Comparison of ENCODE assay signal across 1 cellular context in the genomic region with DNA sequence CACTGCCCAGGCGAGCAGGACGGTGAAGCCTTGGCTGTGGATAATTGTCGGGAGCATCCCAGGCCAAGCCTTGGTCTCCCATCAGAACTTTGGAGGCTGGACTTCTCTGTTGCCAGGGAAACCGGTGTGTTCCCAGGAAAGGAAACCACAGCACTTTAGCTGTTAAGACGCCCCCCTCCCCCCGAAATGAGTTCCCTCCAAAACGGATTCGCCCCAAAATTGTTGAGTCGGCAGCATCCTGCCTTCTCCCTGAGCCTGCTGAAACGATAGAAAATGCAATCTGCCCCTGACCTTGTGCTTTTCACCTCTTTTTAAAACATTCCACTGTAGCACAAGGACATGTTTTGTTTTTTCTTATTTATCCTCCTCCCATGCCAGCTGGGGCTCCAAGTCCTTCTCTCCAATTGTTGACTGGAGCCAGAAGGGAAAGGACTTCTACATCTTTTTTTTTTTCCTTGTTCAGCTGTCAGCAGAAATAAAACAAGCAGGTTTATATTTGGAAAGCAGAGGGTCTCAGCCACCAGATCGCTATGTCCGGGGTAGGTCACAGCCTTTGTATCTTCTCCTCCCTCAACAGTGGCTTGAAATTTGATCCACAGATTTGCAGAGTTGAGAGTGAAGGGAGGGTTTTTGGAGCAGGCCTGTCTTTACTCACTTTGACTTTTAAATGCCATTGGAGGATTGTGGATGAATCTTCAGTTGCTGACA.
TF ChIP-seq lines count a peak whose summit lies in the region.

No MANE protein-coding gene starts in this region.

TF ChIP-seq in HepG2, 621 proteins besides CTCF, POLR2A, EP300 and RAD21 (continued from another document and continues in another):
- TF ChIP-seq ZNF577 (CRISPR knock-in tag; IDR thresholded peaks at IDR 0.05; ENCODE audit: borderline replicate concordance, low read depth), result no peak
- TF ChIP-seq MAZ (IDR thresholded peaks at IDR 0.05; ENCODE audit: borderline replicate concordance, low read depth, low read length), result no peak
- TF ChIP-seq MAZ (CRISPR knock-in tag; IDR thresholded peaks at IDR 0.05; ENCODE audit: low read depth), result no peak
- peak; percentile 20; the same call in 1 of the 2 replicates for TF ChIP-seq ZBTB7B (CRISPR knock-in tag; IDR thresholded peaks at IDR 0.05)
- TF ChIP-seq, protein P1, sequence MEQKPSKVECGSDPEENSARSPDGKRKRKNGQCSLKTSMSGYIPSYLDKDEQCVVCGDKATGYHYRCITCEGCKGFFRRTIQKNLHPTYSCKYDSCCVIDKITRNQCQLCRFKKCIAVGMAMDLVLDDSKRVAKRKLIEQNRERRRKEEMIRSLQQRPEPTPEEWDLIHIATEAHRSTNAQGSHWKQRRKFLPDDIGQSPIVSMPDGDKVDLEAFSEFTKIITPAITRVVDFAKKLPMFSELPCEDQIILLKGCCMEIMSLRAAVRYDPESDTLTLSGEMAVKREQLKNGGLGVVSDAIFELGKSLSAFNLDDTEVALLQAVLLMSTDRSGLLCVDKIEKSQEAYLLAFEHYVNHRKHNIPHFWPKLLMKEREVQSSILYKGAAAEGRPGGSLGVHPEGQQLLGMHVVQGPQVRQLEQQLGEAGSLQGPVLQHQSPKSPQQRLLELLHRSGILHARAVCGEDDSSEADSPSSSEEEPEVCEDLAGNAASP (CRISPR knock-in tag; IDR thresholded peaks at IDR 0.05; ENCODE audit: borderline replicate concordance), result peak; percentile 47; the same call in 1 of the 2 replicates
- TF ChIP-seq SIN3A (IDR thresholded peaks at IDR 0.05; ENCODE audit: borderline replicate concordance, low read depth, low read length), result peak; percentile 36; the same call in 1 of the 2 replicates
- no peak for TF ChIP-seq CREB1 (IDR thresholded peaks at IDR 0.05)
- no peak for TF ChIP-seq CREB1 (CRISPR knock-in tag; IDR thresholded peaks at IDR 0.05)
- no peak for TF ChIP-seq TGIF2 (CRISPR knock-in tag; IDR thresholded peaks at IDR 0.05)
- TF ChIP-seq ZNF672 (CRISPR knock-in tag; IDR thresholded peaks at IDR 0.05), result no peak
- no peak for TF ChIP-seq CENPT (CRISPR knock-in tag; IDR thresholded peaks at IDR 0.05; ENCODE audit: low read depth)
- TF ChIP-seq SP2 (CRISPR knock-in tag; IDR thresholded peaks at IDR 0.05), result no peak
- 0 out of 2 replicates have a peak, but pooled peaks have one; percentile 49 for TF ChIP-seq NCOA1 (CRISPR knock-in tag; IDR thresholded peaks at IDR 0.05)
- TF ChIP-seq KDM2A (CRISPR knock-in tag; IDR thresholded peaks at IDR 0.05; ENCODE audit: borderline replicate concordance, low read depth), result no peak
- TF ChIP-seq NCOR1 (IDR thresholded peaks at IDR 0.05; ENCODE audit: borderline replicate concordance, low read length), result peak; percentile 38; the same call in 1 of the 2 replicates
- no peak for TF ChIP-seq MEF2D (CRISPR knock-in tag; IDR thresholded peaks at IDR 0.05)
- TF ChIP-seq STAT5B (CRISPR knock-in tag; IDR thresholded peaks at IDR 0.05), result no peak
- no peak for TF ChIP-seq XBP1 (CRISPR knock-in tag; IDR thresholded peaks at IDR 0.05)
- TF ChIP-seq, protein P2, sequence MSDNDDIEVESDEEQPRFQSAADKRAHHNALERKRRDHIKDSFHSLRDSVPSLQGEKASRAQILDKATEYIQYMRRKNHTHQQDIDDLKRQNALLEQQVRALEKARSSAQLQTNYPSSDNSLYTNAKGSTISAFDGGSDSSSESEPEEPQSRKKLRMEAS (IDR thresholded peaks at IDR 0.05), result no peak
- TF ChIP-seq, protein P3, sequence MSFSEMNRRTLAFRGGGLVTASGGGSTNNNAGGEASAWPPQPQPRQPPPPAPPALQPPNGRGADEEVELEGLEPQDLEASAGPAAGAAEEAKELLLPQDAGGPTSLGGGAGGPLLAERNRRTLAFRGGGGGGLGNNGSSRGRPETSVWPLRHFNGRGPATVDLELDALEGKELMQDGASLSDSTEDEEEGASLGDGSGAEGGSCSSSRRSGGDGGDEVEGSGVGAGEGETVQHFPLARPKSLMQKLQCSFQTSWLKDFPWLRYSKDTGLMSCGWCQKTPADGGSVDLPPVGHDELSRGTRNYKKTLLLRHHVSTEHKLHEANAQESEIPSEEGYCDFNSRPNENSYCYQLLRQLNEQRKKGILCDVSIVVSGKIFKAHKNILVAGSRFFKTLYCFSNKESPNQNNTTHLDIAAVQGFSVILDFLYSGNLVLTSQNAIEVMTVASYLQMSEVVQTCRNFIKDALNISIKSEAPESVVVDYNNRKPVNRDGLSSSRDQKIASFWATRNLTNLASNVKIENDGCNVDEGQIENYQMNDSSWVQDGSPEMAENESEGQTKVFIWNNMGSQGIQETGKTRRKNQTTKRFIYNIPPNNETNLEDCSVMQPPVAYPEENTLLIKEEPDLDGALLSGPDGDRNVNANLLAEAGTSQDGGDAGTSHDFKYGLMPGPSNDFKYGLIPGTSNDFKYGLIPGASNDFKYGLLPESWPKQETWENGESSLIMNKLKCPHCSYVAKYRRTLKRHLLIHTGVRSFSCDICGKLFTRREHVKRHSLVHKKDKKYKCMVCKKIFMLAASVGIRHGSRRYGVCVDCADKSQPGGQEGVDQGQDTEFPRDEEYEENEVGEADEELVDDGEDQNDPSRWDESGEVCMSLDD (CRISPR knock-in tag; IDR thresholded peaks at IDR 0.05; ENCODE audit: borderline replicate concordance), result no peak
- no peak; the same call in 1 of the 2 replicates for TF ChIP-seq SOX13 (IDR thresholded peaks at IDR 0.05)
- TF ChIP-seq SOX13 (CRISPR knock-in tag; conservative IDR thresholded peaks at IDR 0.05 in 1 of 2, IDR thresholded peaks at IDR 0.05 in 1 of 2), result peak in 1 of 2 experiments; percentile 91; a peak in 2 of 4 replicates
- TF ChIP-seq, protein P4, sequence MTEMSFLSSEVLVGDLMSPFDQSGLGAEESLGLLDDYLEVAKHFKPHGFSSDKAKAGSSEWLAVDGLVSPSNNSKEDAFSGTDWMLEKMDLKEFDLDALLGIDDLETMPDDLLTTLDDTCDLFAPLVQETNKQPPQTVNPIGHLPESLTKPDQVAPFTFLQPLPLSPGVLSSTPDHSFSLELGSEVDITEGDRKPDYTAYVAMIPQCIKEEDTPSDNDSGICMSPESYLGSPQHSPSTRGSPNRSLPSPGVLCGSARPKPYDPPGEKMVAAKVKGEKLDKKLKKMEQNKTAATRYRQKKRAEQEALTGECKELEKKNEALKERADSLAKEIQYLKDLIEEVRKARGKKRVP (CRISPR knock-in tag; IDR thresholded peaks at IDR 0.05), result no peak
- no peak for TF ChIP-seq FOXK1 (CRISPR knock-in tag; IDR thresholded peaks at IDR 0.05; ENCODE audit: borderline replicate concordance, low read depth)
- TF ChIP-seq GATAD1 (CRISPR knock-in tag; IDR thresholded peaks at IDR 0.05), result 0 out of 2 replicates have a peak, but pooled peaks have one; percentile 12
- no peak for TF ChIP-seq NRL (CRISPR knock-in tag; IDR thresholded peaks at IDR 0.05; ENCODE audit: borderline replicate concordance)
- TF ChIP-seq KDM5B (CRISPR knock-in tag; IDR thresholded peaks at IDR 0.05; ENCODE audit: borderline replicate concordance), result no peak
- TF ChIP-seq SRSF1 (optimal IDR thresholded peaks at IDR 0.05; ENCODE audit: low read depth, low read length), result no peak
- no peak for TF ChIP-seq ZBTB8A (CRISPR knock-in tag; IDR thresholded peaks at IDR 0.05; ENCODE audit: borderline replicate concordance, low read depth)
- TF ChIP-seq, protein P5, sequence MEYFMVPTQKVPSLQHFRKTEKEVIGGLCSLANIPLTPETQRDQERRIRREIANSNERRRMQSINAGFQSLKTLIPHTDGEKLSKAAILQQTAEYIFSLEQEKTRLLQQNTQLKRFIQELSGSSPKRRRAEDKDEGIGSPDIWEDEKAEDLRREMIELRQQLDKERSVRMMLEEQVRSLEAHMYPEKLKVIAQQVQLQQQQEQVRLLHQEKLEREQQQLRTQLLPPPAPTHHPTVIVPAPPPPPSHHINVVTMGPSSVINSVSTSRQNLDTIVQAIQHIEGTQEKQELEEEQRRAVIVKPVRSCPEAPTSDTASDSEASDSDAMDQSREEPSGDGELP (IDR thresholded peaks at IDR 0.05; ENCODE audit: borderline replicate concordance, low read depth), result peak; percentile 97
- TF ChIP-seq RFX5 (IDR thresholded peaks at IDR 0.05; ENCODE audit: low read depth, low read length), result no peak
- TF ChIP-seq KAT2B (IDR thresholded peaks at IDR 0.05; ENCODE audit: borderline replicate concordance, low read depth, low read length), result no peak
- TF ChIP-seq, protein P6, sequence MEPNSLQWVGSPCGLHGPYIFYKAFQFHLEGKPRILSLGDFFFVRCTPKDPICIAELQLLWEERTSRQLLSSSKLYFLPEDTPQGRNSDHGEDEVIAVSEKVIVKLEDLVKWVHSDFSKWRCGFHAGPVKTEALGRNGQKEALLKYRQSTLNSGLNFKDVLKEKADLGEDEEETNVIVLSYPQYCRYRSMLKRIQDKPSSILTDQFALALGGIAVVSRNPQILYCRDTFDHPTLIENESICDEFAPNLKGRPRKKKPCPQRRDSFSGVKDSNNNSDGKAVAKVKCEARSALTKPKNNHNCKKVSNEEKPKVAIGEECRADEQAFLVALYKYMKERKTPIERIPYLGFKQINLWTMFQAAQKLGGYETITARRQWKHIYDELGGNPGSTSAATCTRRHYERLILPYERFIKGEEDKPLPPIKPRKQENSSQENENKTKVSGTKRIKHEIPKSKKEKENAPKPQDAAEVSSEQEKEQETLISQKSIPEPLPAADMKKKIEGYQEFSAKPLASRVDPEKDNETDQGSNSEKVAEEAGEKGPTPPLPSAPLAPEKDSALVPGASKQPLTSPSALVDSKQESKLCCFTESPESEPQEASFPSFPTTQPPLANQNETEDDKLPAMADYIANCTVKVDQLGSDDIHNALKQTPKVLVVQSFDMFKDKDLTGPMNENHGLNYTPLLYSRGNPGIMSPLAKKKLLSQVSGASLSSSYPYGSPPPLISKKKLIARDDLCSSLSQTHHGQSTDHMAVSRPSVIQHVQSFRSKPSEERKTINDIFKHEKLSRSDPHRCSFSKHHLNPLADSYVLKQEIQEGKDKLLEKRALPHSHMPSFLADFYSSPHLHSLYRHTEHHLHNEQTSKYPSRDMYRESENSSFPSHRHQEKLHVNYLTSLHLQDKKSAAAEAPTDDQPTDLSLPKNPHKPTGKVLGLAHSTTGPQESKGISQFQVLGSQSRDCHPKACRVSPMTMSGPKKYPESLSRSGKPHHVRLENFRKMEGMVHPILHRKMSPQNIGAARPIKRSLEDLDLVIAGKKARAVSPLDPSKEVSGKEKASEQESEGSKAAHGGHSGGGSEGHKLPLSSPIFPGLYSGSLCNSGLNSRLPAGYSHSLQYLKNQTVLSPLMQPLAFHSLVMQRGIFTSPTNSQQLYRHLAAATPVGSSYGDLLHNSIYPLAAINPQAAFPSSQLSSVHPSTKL (CRISPR knock-in tag; IDR thresholded peaks at IDR 0.05), result peak; percentile 79
- no peak for TF ChIP-seq KDM1A (CRISPR knock-in tag; IDR thresholded peaks at IDR 0.05)
- TF ChIP-seq ATRX (CRISPR knock-in tag; IDR thresholded peaks at IDR 0.05; ENCODE audit: borderline replicate concordance), result no peak
- no peak for TF ChIP-seq ZBTB42 (CRISPR knock-in tag; IDR thresholded peaks at IDR 0.05)
- TF ChIP-seq TBX2 (CRISPR knock-in tag; IDR thresholded peaks at IDR 0.05; ENCODE audit: borderline replicate concordance), result no peak
- TF ChIP-seq ZNF7 (CRISPR knock-in tag; IDR thresholded peaks at IDR 0.05), result peak; percentile 38; the same call in 1 of the 2 replicates
- TF ChIP-seq AHR (CRISPR knock-in tag; IDR thresholded peaks at IDR 0.05), result no peak
- peak; percentile 48; the same call in 1 of the 2 replicates for TF ChIP-seq CREM (IDR thresholded peaks at IDR 0.05)
- no peak for TF ChIP-seq CREM (CRISPR knock-in tag; IDR thresholded peaks at IDR 0.05)
- TF ChIP-seq ZNF563 (CRISPR knock-in tag; IDR thresholded peaks at IDR 0.05), result 0 out of 2 replicates have a peak, but pooled peaks have one; percentile 9
- TF ChIP-seq, protein P7, sequence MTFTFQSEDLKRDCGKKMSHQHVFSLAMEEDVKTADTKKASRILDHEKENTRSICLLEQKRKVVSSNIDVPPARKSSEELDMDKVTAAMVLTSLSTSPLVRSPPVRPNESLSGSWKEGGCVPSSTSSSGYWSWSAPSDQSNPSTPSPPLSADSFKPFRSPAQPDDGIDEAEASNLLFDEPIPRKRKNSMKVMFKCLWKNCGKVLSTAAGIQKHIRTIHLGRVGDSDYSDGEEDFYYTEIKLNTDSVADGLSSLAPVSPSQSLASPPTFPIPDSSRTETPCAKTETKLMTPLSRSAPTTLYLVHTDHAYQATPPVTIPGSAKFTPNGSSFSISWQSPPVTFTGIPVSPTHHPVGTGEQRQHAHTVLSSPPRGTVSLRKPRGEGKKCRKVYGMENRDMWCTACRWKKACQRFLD (CRISPR knock-in tag; IDR thresholded peaks at IDR 0.05; ENCODE audit: borderline replicate concordance), result no peak
- peak; percentile 29; the same call in 1 of the 2 replicates for TF ChIP-seq MED13 (CRISPR knock-in tag; IDR thresholded peaks at IDR 0.05)
- no peak for TF ChIP-seq ZNF530 (CRISPR knock-in tag; IDR thresholded peaks at IDR 0.05; ENCODE audit: low read depth)
- TF ChIP-seq, protein P8, sequence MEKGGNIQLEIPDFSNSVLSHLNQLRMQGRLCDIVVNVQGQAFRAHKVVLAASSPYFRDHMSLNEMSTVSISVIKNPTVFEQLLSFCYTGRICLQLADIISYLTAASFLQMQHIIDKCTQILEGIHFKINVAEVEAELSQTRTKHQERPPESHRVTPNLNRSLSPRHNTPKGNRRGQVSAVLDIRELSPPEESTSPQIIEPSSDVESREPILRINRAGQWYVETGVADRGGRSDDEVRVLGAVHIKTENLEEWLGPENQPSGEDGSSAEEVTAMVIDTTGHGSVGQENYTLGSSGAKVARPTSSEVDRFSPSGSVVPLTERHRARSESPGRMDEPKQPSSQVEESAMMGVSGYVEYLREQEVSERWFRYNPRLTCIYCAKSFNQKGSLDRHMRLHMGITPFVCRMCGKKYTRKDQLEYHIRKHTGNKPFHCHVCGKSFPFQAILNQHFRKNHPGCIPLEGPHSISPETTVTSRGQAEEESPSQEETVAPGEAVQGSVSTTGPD (CRISPR knock-in tag; IDR thresholded peaks at IDR 0.05), result no peak
